Comparison of ENCODE assay signal across 8 cellular contexts in genomic region chr12:4911316-4911994, GRCh38. TPM values are rescaled to one million over a fixed set of nuclear protein-coding genes. Genes with fewer than 3 reads are reported as not detected.
A peak's percentile ranks its signal among the peaks of the same experiment; 100 is the strongest.
DNase-seq lines count a peak whose midpoint lies in the region; ATAC-seq and TF ChIP-seq lines count a peak whose summit lies in the region.
"Had no signal": no experiment of that assay in that cellular context is flagged by ENCODE, and none has a peak within 500 bp of the region (broad histone marks: within the 10 kb centered on the region; RNA-seq: fewer than 3 reads in every experiment).

No MANE protein-coding gene starts in this region.

- H3K36me3 Mint-ChIP-seq in CD4-positive, alpha-beta T cell (ENCODE audit: low read depth): no peaks in the 10 kb centered on the region
- H3K36me3 Mint-ChIP-seq in brain (peaks cover 12% of the 10 kb centered on the region), neural crest cell (ENCODE audit: low read depth) (peaks cover 6% of the 10 kb centered on the region)

- intact Hi-C loops in CD4-positive, alpha-beta T cell (cut with DNase I, micrococcal nuclease): no loop called here
- intact Hi-C loops in OCI-LY7 (cut with micrococcal nuclease; ENCODE audit: unreplicated experiment): no loop called here

- peak overlapping the region; percentile 76 for H3K4me3 Mint-ChIP-seq in CD4-positive, alpha-beta T cell
- H3K4me3 Mint-ChIP-seq in brain: peak overlapping the region; percentile 65 to 80 (median 76)
- H3K4me3 Mint-ChIP-seq in neural crest cell: peak overlapping the region; percentile 41

- no peaks in the 10 kb centered on the region for H4K20me1 ChIP-seq in OCI-LY7 (ENCODE audit: insufficient read depth, low read length)

- no peaks in the 10 kb centered on the region for H3K36me3 ChIP-seq in OCI-LY7 (ENCODE audit: insufficient read depth, low read length)

- no peak for DNase-seq in CD4-positive, alpha-beta T cell
- DNase-seq in GM12865 (ENCODE audit: low read depth) (no peak), neural crest cell (ENCODE audit: low read depth, low spot score) (no peak), OCI-LY7 (ENCODE audit: low spot score) (no peak)
- DNase-seq: kidney glomerular epithelial cell had no signal

- no TSS peak for BruUV-seq in OCI-LY7 (replicated peaks; lab: Mats Ljungman, UMichigan)

- H3K4me2 ChIP-seq in OCI-LY7 (ENCODE audit: low read length): no peak overlapping the region

- no peaks in the 10 kb centered on the region for H3K9me3 ChIP-seq in CD4-positive, alpha-beta T cell (ENCODE audit: control insufficient read depth, low read length)
- H3K9me3 ChIP-seq in OCI-LY7 (ENCODE audit: low read length): no peaks in the 10 kb centered on the region

- peak overlapping the region; percentile 49 for H3K4me3 ChIP-seq in GM12865 (ENCODE audit: low read depth, low read length)
- no peak overlapping the region for H3K4me3 ChIP-seq in OCI-LY7 (ENCODE audit: low read depth, low read length, poor library complexity, severe bottlenecking)

- H3K4me1 Mint-ChIP-seq in CD4-positive, alpha-beta T cell (ENCODE audit: low read depth): peaks cover 10% of the 10 kb centered on the region
- H3K4me1 Mint-ChIP-seq in brain (peaks cover 14% of the 10 kb centered on the region), neural crest cell (peaks cover 15% of the 10 kb centered on the region)

- no peak overlapping the region for H2AFZ ChIP-seq in OCI-LY7 (ENCODE audit: low read length)

- no peak overlapping the region for H3K27ac Mint-ChIP-seq in CD4-positive, alpha-beta T cell
- H3K27ac Mint-ChIP-seq in brain (no peak overlapping the region), neural crest cell (ENCODE audit: unreplicated experiment) (no peak overlapping the region)

- H3K79me2 ChIP-seq in OCI-LY7 (ENCODE audit: insufficient read depth, low read depth, low read length): no peaks in the 10 kb centered on the region

- H3K27me3 ChIP-seq in CD4-positive, alpha-beta T cell (ENCODE audit: control insufficient read depth, insufficient read depth, low read length): peaks cover 79% of the 10 kb centered on the region

- no peaks in the 10 kb centered on the region for H3K4me1 ChIP-seq in OCI-LY7 (ENCODE audit: insufficient read depth, low read length, poor library complexity, severe bottlenecking)

- TF ChIP-seq CTCF in CD4-positive, alpha-beta T cell (IDR thresholded peaks at IDR 0.05): no peak
- TF ChIP-seq CTCF in GM12865 (IDR thresholded peaks at IDR 0.05; ENCODE audit: insufficient read depth, low read depth, low read length, missing control alignments) (no peak), brain (conservative IDR thresholded peaks at IDR 0.05) (no peak), neural crest cell (conservative IDR thresholded peaks at IDR 0.05) (no peak), OCI-LY7 (conservative IDR thresholded peaks at IDR 0.05; ENCODE audit: low read length) (no peak)

- ATAC-seq in CD4-positive, alpha-beta T cell (ENCODE audit: poor library complexity): no peak
- no peak for ATAC-seq in GM18907 (IDR thresholded peaks at IDR 0.05; ENCODE audit: unreplicated experiment)
- ATAC-seq in GM21786 (IDR thresholded peaks at IDR 0.05; ENCODE audit: unreplicated experiment): no peak

- H3K27ac ChIP-seq in CD4-positive, alpha-beta T cell (ENCODE audit: low read depth, low read length): no peak overlapping the region
- no peak overlapping the region for H3K27ac ChIP-seq in OCI-LY7 (ENCODE audit: low read depth, low read length, poor library complexity, severe bottlenecking)

- H3K9me2 ChIP-seq in OCI-LY7 (ENCODE audit: insufficient read depth, low read length): no peaks in the 10 kb centered on the region

- peaks cover 64% of the 10 kb centered on the region for H3K27me3 Mint-ChIP-seq in CD4-positive, alpha-beta T cell
- H3K27me3 Mint-ChIP-seq in brain: peaks cover 67% of the 10 kb centered on the region
- peaks cover 58% of the 10 kb centered on the region for H3K27me3 Mint-ChIP-seq in neural crest cell (ENCODE audit: low read depth)

- CTCF ChIA-PET in CD4-positive, alpha-beta T cell (lab: Charles Lee): interaction anchor here (0.6 kb wide), 1 partner anchor 359 kb away, joined by 3 read pairs; no protein-coding TSS in a partner anchor
- CTCF ChIA-PET in OCI-LY7 (lab: Charles Lee; ENCODE audit: unreplicated experiment): interaction anchor here (0.7 kb wide), 1 partner anchor 1167 kb away, joined by 3 read pairs; no protein-coding TSS in a partner anchor

- POLR2A ChIA-PET in CD4-positive, alpha-beta T cell (lab: Charles Lee): no interaction called here
- POLR2A ChIA-PET in OCI-LY7 (lab: Charles Lee): no interaction called here

- no peaks in the 10 kb centered on the region for H3K9me3 Mint-ChIP-seq in CD4-positive, alpha-beta T cell
- peaks cover 4 to 18% (median 10%) of the 10 kb centered on the region in 5 experiments for H3K9me3 Mint-ChIP-seq in brain
- peaks cover 2% of the 10 kb centered on the region for H3K9me3 Mint-ChIP-seq in neural crest cell

RNA-seq across cellular contexts. Expression of gene KCNA1, which starts 1.8 kb away (rescaled TPM):
- total RNA-seq in CD4-positive, alpha-beta T cell: not detected
- polyA plus RNA-seq in brain (ENCODE audit: insufficient read depth, low read depth, low replicate concordance): 62.6 TPM
- total RNA-seq in neural crest cell: 0.05 and 0.37 TPM in 2 replicates
- not detected in 2 replicates for total RNA-seq in OCI-LY7 (2014; rRNA removed; shearing (Covaris generic))
- total RNA-seq in OCI-LY7 (2022): not detected in 2 replicates
